ENCODE assay signal across 17 cellular contexts in the genomic region with DNA sequence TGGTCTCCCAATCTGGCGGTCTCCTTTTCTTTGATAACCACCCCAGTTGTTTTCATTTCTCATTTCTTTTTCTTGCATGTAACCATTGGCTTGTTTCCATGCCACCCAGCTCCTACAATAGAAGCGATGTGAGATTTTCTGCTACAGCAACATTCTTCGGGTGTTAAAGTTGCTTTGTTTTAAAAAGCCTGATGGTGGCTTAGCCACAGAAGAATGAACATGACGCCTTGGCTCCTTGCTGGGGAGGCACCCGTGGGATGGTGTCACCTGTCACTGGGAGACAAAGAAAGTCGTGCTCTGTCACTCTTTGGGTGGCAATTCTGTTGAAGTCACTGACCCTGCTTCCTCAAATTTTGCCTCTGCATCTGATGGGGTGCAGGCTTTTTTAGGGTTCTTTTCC.
A peak's percentile ranks its signal among the peaks of the same experiment; 100 is the strongest.
DNase-seq lines count a peak whose midpoint lies in the region; FAIRE-seq and TF ChIP-seq lines count a peak whose summit lies in the region.
"Had no signal": no experiment of that assay in that cellular context is flagged by ENCODE, and none has a peak within 500 bp of the region (broad histone marks: within the 10 kb centered on the region; RNA-seq: fewer than 3 reads in every experiment).

No MANE protein-coding gene starts in this region.

- H3K36me3 Mint-ChIP-seq in endodermal cell (ENCODE audit: low read depth) = no peaks in the 10 kb centered on the region
- H3K36me3 Mint-ChIP-seq in neural progenitor cell = no peaks in the 10 kb centered on the region
- H3K36me3 Mint-ChIP-seq: CD14-positive monocyte; CD4-positive, alpha-beta memory T cell had no signal

- H3K27me3 Mint-ChIP-seq in endodermal cell (ENCODE audit: insufficient read depth) = no peaks in the 10 kb centered on the region
- peaks cover 6% of the 10 kb centered on the region for H3K27me3 Mint-ChIP-seq in neural progenitor cell (ENCODE audit: insufficient read depth, low read depth)
- H3K27me3 Mint-ChIP-seq: CD4-positive, alpha-beta memory T cell had no signal

- H3K27ac Mint-ChIP-seq in endodermal cell (no peak overlapping the region), neural progenitor cell (no peak overlapping the region)
- H3K27ac Mint-ChIP-seq: CD14-positive monocyte; CD4-positive, alpha-beta memory T cell; HFFc6 had no signal

- no peaks in the 10 kb centered on the region for H3K79me2 ChIP-seq in neural progenitor cell (ENCODE audit: low read depth)

- FAIRE-seq in GM12891 (lab: Jason Lieb, UNC) = no peak
- FAIRE-seq: HTR-8/SVneo had no signal

- no peak overlapping the region for H3K9ac ChIP-seq in endodermal cell (ENCODE audit: extremely low read depth, low read length, poor library complexity, severe bottlenecking)
- no peak overlapping the region for H3K9ac ChIP-seq in neural progenitor cell
- H3K9ac ChIP-seq: BLaER1 had no signal

- H3K27ac ChIP-seq in endodermal cell (ENCODE audit: low read depth, low read length) (no peak overlapping the region), neural progenitor cell (no peak overlapping the region)
- H3K27ac ChIP-seq: BLaER1 had no signal

- H3K9me3 ChIP-seq in endodermal cell (ENCODE audit: control insufficient read depth, low read length) (no peaks in the 10 kb centered on the region), neural progenitor cell (ENCODE audit: low read depth) (no peaks in the 10 kb centered on the region)
- H3K9me3 ChIP-seq: BLaER1 had no signal

- H3K9me3 Mint-ChIP-seq in endodermal cell (no peaks in the 10 kb centered on the region), neural progenitor cell (no peaks in the 10 kb centered on the region)
- H3K9me3 Mint-ChIP-seq: HFFc6 had no signal

- TF ChIP-seq POLR2A in GM12891 (IDR thresholded peaks at IDR 0.05; ENCODE audit: low read depth, low read length) = no peak

- H3K4me3 Mint-ChIP-seq in endodermal cell = no peak overlapping the region
- H3K4me3 Mint-ChIP-seq in neural progenitor cell = no peak overlapping the region
- H3K4me3 Mint-ChIP-seq: CD14-positive monocyte; CD4-positive, alpha-beta memory T cell; HFFc6 had no signal

- TF ChIP-seq CTCF in endodermal cell (conservative IDR thresholded peaks at IDR 0.05) (no peak), neural progenitor cell (IDR thresholded peaks at IDR 0.05) (no peak)

- WGBS in endodermal cell (ENCODE audit: insufficient coverage in 1 of 2, insufficient read length in 1 of 2), 2 experiments = 80 to 83% methylated on average over 5 to 6 of the region's 6 CpGs

- H2AFZ ChIP-seq in neural progenitor cell (replicated peaks) = no peak overlapping the region

- DNase-seq in MV-4-11 (lab: John Stamatoyannopoulos, UW) (peak; percentile 50), endodermal cell (peak; percentile 27), inferior parietal cortex (ENCODE audit: extremely low spot score) (peak; percentile 11), neural progenitor cell (ENCODE audit: low spot score) (peak; percentile 15), GM12891 (ENCODE audit: insufficient read length, low spot score) (no peak), NCI-H82 treated with DMSO at 0.1 percent for 48 hours (lab: John Stamatoyannopoulos, UW; ENCODE audit: unreplicated experiment) (no peak)
- no peak for DNase-seq in stimulated activated CD4-positive, alpha-beta T cell treated with anti-CD3 and anti-CD28 coated beads, Interleukin-15, amount 100 ng/mL, for 24 hours
- DNase-seq: 8988T; CD4-positive, alpha-beta memory T cell; DMS79; GDM1; GOT3; H7; HFFc6 had no signal

- no peaks in the 10 kb centered on the region for H4K20me1 ChIP-seq in neural progenitor cell (ENCODE audit: low read depth)
- H4K20me1 ChIP-seq: BLaER1 had no signal

- no peaks in the 10 kb centered on the region for H3K4me1 ChIP-seq in endodermal cell (ENCODE audit: control insufficient read depth, insufficient read depth, low read length)
- H3K4me1 ChIP-seq in neural progenitor cell = peaks cover 7% of the 10 kb centered on the region
- H3K4me1 ChIP-seq: BLaER1 had no signal

- H3K4me2 ChIP-seq in neural progenitor cell = no peak overlapping the region
- H3K4me2 ChIP-seq: BLaER1 had no signal

- H3K27me3 ChIP-seq in endodermal cell (ENCODE audit: control insufficient read depth, insufficient read depth, low read length, poor library complexity, severe bottlenecking) = no peaks in the 10 kb centered on the region
- H3K27me3 ChIP-seq in neural progenitor cell = no peaks in the 10 kb centered on the region
- H3K27me3 ChIP-seq: BLaER1 had no signal

- H3K4me3 ChIP-seq in endodermal cell (ENCODE audit: low read length) (no peak overlapping the region), neural progenitor cell (no peak overlapping the region)
- H3K4me3 ChIP-seq: BLaER1 had no signal

- H3F3A ChIP-seq in neural progenitor cell (ENCODE audit: low read depth) = no peaks in the 10 kb centered on the region

- H3K36me3 ChIP-seq in endodermal cell (ENCODE audit: control insufficient read depth, insufficient read depth, low read length) (no peaks in the 10 kb centered on the region), neural progenitor cell (no peaks in the 10 kb centered on the region)
- H3K36me3 ChIP-seq: BLaER1 had no signal

- H3K4me1 Mint-ChIP-seq in endodermal cell (no peaks in the 10 kb centered on the region), neural progenitor cell (peaks cover 8% of the 10 kb centered on the region)
- H3K4me1 Mint-ChIP-seq: CD14-positive monocyte; CD4-positive, alpha-beta memory T cell had no signal

TF ChIP-seq in GM12891, 5 proteins besides CTCF, POLR2A, EP300 and RAD21:
- TF ChIP-seq SPI1 (IDR thresholded peaks at IDR 0.05; ENCODE audit: low read depth, low read length) (no peak), POU2F2 (IDR thresholded peaks at IDR 0.05; ENCODE audit: low read depth, low read length) (no peak), TAF1 (IDR thresholded peaks at IDR 0.05; ENCODE audit: low read depth, low read length) (no peak), POLR2AphosphoS5 (IDR thresholded peaks at IDR 0.05; ENCODE audit: low read depth, low read length) (no peak), PAX5 (IDR thresholded peaks at IDR 0.05; ENCODE audit: insufficient read depth, low read length, severe bottlenecking) (no peak)

Comparison
In these comparisons a context has a peak if more than half of its experiments do, and no peak if none do; other contexts are left out.
1. DNase-seq: peak in MV-4-11 (single experiment), endodermal cell (single experiment), inferior parietal cortex (single experiment) and neural progenitor cell (single experiment); none in GM12891 (single experiment), NCI-H82 treated with DMSO at 0.1 percent for 48 hours (single experiment) and stimulated activated CD4-positive, alpha-beta T cell treated with anti-CD3 and anti-CD28 coated beads, Interleukin-15, amount 100 ng/mL, for 24 hours (single experiment).